ENCODE assay signal across 8 cellular contexts in the genomic region with DNA sequence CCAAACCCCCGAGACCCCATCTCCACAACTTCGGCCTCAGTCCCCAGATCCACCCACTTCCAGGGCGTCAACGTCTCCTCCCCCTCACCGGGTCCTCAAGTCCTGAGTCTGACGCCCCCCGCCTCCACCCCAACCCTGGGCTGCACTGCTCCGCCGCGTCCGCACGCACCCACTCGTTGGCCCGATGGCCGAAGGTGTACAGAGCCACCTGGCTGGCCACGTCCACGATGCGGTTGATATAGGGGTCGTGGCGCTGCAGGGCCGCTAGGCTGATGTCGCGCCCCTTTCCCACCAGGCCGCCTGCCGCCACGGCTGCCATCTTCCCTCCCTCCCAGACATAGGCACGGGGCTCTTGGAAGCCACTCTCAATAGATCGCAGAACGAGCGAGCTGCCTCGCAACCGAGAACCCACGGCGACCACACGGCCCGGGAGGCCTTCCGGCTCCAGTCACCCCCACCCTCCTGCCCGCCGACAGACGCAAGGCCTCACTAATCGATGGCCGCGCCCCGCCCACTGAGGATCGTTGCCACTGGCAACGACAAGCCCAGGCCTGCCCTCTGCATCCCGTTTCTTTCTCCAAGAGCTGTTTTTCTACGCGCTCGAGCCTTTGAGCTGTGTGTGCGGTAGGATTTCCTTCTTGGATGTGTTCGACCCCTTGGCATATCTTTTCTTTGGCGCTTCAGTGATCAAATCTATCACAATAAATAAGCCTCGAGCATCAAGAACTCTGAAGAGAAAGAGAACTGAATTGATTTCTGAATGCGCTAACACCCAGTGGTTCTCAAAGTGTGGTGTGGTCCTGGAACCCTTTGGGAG. TPM values are rescaled to one million over a fixed set of nuclear protein-coding genes. Genes with fewer than 3 reads are reported as not detected.
DNase-seq lines count a peak whose midpoint lies in the region; ATAC-seq and TF ChIP-seq lines count a peak whose summit lies in the region.

Gene DCP1B, minus strand, starts transcription at position 345 of the 817 bp plus-strand sequence. Its CDS starts 26 bp downstream, at position 319.

- ATAC-seq in GM19395 (IDR thresholded peaks at IDR 0.05; ENCODE audit: unreplicated experiment) (peak; percentile 98), HG03571 (IDR thresholded peaks at IDR 0.05; ENCODE audit: unreplicated experiment) (peak; percentile 91)

- peak; percentile 5 to 37 for TF ChIP-seq RAD21 in liver (IDR thresholded peaks at IDR 0.05)

- no peaks in the 10 kb centered on the region for H3K36me3 ChIP-seq in liver (ENCODE audit: control insufficient read depth in 4 of 4, insufficient read depth in 3 of 4, low read depth in 1 of 4, low read length in 3 of 4)

- H3K27ac Mint-ChIP-seq in activated CD4-positive, alpha-beta memory T cell treated with anti-CD3 and anti-CD28 coated beads for 36 hours = peak within 1 kb of the TSS; percentile 97

- no peaks in the 10 kb centered on the region for H3K9me3 Mint-ChIP-seq in activated CD4-positive, alpha-beta memory T cell treated with anti-CD3 and anti-CD28 coated beads for 36 hours

- H3K36me3 Mint-ChIP-seq in activated CD4-positive, alpha-beta memory T cell treated with anti-CD3 and anti-CD28 coated beads for 36 hours = peaks cover 9% of the 10 kb centered on the region

- H3K4me1 ChIP-seq in liver (ENCODE audit: control insufficient read depth in 4 of 4, insufficient read depth in 4 of 4, low read length in 3 of 4) = peaks cover 5 to 28% (median 19%) of the 10 kb centered on the region in 4 donors

- TF ChIP-seq CTCF in dorsolateral prefrontal cortex (IDR thresholded peaks at IDR 0.05 in 54 of 56, conservative IDR thresholded peaks at IDR 0.05 in 2 of 56; ENCODE audit: low read depth in 1 of 56, partially characterized antibody in 56 of 56) = peak in 49 of 56 donors; percentile 12 to 60 (median 35)
- TF ChIP-seq CTCF in liver (IDR thresholded peaks at IDR 0.05; ENCODE audit: low read depth, low read length, missing input control) = no peak

- POLR2A ChIA-PET in activated CD4-positive, alpha-beta memory T cell treated with anti-CD3 and anti-CD28 coated beads for 36 hours (lab: Charles Lee) = interaction anchor here (1.0 to 1.3 kb wide), 3 partner anchors 9 to 313 kb away, joined by 3 to 5 read pairs (median 3); no protein-coding TSS in a partner anchor

- peaks cover 31% of the 10 kb centered on the region for H3K4me1 Mint-ChIP-seq in activated CD4-positive, alpha-beta memory T cell treated with anti-CD3 and anti-CD28 coated beads for 36 hours (ENCODE audit: low read depth)

- no peaks in the 10 kb centered on the region for H3K27me3 ChIP-seq in dorsolateral prefrontal cortex
- no peaks in the 10 kb centered on the region for H3K27me3 ChIP-seq in liver (ENCODE audit: control insufficient read depth in 4 of 4, insufficient read depth in 4 of 4, low read length in 3 of 4)

- CTCF ChIA-PET in activated CD4-positive, alpha-beta memory T cell treated with anti-CD3 and anti-CD28 coated beads for 36 hours (lab: Charles Lee) = interaction anchor here (0.7 to 1.6 kb wide), 2 partner anchors 64 to 331 kb away, joined by 3 to 10 read pairs; no protein-coding TSS in a partner anchor

- H3K9ac ChIP-seq in liver (ENCODE audit: low read depth in 1 of 2, low read length in 2 of 2) = peak within 1 kb of the TSS; percentile 82 to 89

- H3K27me3 Mint-ChIP-seq in activated CD4-positive, alpha-beta memory T cell treated with anti-CD3 and anti-CD28 coated beads for 36 hours = no peaks in the 10 kb centered on the region

- WGBS in liver = 3% methylated on average over 55 of the region's 55 CpGs

- no peaks in the 10 kb centered on the region for H3K9me3 ChIP-seq in liver (ENCODE audit: control insufficient read depth in 4 of 4, low read length in 3 of 4)

- H3K4me3 Mint-ChIP-seq in activated CD4-positive, alpha-beta memory T cell treated with anti-CD3 and anti-CD28 coated beads for 36 hours = peak within 1 kb of the TSS; percentile 100

- peak; percentile 96 for DNase-seq in CD1c-positive myeloid dendritic cell (ENCODE audit: extremely low spot score)
- DNase-seq in NCI-H82 (lab: John Stamatoyannopoulos, UW) = peak; percentile 99
- DNase-seq in activated CD4-positive, alpha-beta memory T cell treated with anti-CD3 and anti-CD28 coated beads for 36 hours = peak; percentile 98
- peak; percentile 94 to 98 (median 98) for DNase-seq in dorsolateral prefrontal cortex
- peak; percentile 95 for DNase-seq in stimulated activated CD4-positive, alpha-beta T cell treated with anti-CD3 and anti-CD28 coated beads, Interleukin-4, amount 100 ng/mL, for 24 hours

- intact Hi-C loops in activated CD4-positive, alpha-beta memory T cell treated with anti-CD3 and anti-CD28 coated beads for 36 hours (cut with micrococcal nuclease) = loop anchor here (1.0 kb wide), 2 partner anchors 10 to 31 kb away; no protein-coding TSS in a partner anchor
- intact Hi-C loops in dorsolateral prefrontal cortex (cut with DNase I) = loop anchor here (1.0 to 2.0 kb wide), 2 partner anchors 30 to 31 kb away; no protein-coding TSS in a partner anchor

- peak within 1 kb of the TSS; percentile 62 to 100 (median 89) for H3K4me3 ChIP-seq in dorsolateral prefrontal cortex
- H3K4me3 ChIP-seq in liver (ENCODE audit: low read depth in 1 of 3, low read length in 3 of 3) = peak within 1 kb of the TSS; percentile 74 to 92 (median 83)

- H3K27ac ChIP-seq in dorsolateral prefrontal cortex = peak within 1 kb of the TSS in 58 of 59 donors; percentile 57 to 97 (median 91)
- peak within 1 kb of the TSS; percentile 94 to 96 for H3K27ac ChIP-seq in liver (ENCODE audit: low read depth in 1 of 2, low read length in 2 of 2)

TF ChIP-seq in liver, 16 proteins besides CTCF, POLR2A, EP300 and RAD21:
- TF ChIP-seq RXRA (IDR thresholded peaks at IDR 0.05) = peak; percentile 37 to 44
- peak; percentile 46 for TF ChIP-seq FOXA2 (IDR thresholded peaks at IDR 0.05)
- TF ChIP-seq GABPA (IDR thresholded peaks at IDR 0.05 in 1 of 2, conservative IDR thresholded peaks at IDR 0.05 in 1 of 2) = peak in 1 of 2 donors; percentile 77
- peak; percentile 98 for TF ChIP-seq YY1 (IDR thresholded peaks at IDR 0.05)
- peak; percentile 69 for TF ChIP-seq FOXA1 (IDR thresholded peaks at IDR 0.05)
- TF ChIP-seq HNF4G (IDR thresholded peaks at IDR 0.05) = no peak
- TF ChIP-seq SP1 (IDR thresholded peaks at IDR 0.05) = peak; percentile 75
- TF ChIP-seq ZBTB33 (IDR thresholded peaks at IDR 0.05) = peak; percentile 60
- TF ChIP-seq, protein P1, sequence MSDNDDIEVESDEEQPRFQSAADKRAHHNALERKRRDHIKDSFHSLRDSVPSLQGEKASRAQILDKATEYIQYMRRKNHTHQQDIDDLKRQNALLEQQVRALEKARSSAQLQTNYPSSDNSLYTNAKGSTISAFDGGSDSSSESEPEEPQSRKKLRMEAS (IDR thresholded peaks at IDR 0.05) = no peak
- no peak for TF ChIP-seq JUND (IDR thresholded peaks at IDR 0.05)
- TF ChIP-seq NR2F2 (IDR thresholded peaks at IDR 0.05) = peak; percentile 11
- TF ChIP-seq ATF3 (IDR thresholded peaks at IDR 0.05) = no peak
- no peak for TF ChIP-seq TAF1 (conservative IDR thresholded peaks at IDR 0.05)
- TF ChIP-seq, protein P2, sequence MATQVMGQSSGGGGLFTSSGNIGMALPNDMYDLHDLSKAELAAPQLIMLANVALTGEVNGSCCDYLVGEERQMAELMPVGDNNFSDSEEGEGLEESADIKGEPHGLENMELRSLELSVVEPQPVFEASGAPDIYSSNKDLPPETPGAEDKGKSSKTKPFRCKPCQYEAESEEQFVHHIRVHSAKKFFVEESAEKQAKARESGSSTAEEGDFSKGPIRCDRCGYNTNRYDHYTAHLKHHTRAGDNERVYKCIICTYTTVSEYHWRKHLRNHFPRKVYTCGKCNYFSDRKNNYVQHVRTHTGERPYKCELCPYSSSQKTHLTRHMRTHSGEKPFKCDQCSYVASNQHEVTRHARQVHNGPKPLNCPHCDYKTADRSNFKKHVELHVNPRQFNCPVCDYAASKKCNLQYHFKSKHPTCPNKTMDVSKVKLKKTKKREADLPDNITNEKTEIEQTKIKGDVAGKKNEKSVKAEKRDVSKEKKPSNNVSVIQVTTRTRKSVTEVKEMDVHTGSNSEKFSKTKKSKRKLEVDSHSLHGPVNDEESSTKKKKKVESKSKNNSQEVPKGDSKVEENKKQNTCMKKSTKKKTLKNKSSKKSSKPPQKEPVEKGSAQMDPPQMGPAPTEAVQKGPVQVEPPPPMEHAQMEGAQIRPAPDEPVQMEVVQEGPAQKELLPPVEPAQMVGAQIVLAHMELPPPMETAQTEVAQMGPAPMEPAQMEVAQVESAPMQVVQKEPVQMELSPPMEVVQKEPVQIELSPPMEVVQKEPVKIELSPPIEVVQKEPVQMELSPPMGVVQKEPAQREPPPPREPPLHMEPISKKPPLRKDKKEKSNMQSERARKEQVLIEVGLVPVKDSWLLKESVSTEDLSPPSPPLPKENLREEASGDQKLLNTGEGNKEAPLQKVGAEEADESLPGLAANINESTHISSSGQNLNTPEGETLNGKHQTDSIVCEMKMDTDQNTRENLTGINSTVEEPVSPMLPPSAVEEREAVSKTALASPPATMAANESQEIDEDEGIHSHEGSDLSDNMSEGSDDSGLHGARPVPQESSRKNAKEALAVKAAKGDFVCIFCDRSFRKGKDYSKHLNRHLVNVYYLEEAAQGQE (IDR thresholded peaks at IDR 0.05) = peak; percentile 59
- peak in 1 of 2 donors; percentile 28 for TF ChIP-seq HNF4A (conservative IDR thresholded peaks at IDR 0.05)
- TF ChIP-seq EGR1 (IDR thresholded peaks at IDR 0.05; ENCODE audit: low read depth in 2 of 2) = peak in 1 of 2 donors; percentile 65

RNA-seq across cellular contexts. Expression of gene DCP1B, which starts in this region (rescaled TPM):
- 10 to 100 TPM; 13.1 to 13.4 TPM for total RNA-seq in activated CD4-positive, alpha-beta memory T cell treated with anti-CD3 and anti-CD28 coated beads for 36 hours
- total RNA-seq in dorsolateral prefrontal cortex = 10 to 100 TPM; 11.4 to 20.4 (median 14.9) TPM
- 1 to 10 TPM; 3.5 to 5.1 TPM for total RNA-seq in liver
- polyA plus RNA-seq in liver = 1 to 10 TPM; 4.0 to 5.5 TPM

Comparison
In these comparisons a context has a peak if more than half of its experiments do, and no peak if none do; other contexts are left out.
1. Peak in every context shown above with its lines: DNase-seq, ATAC-seq, H3K4me3 ChIP-seq and H3K27ac ChIP-seq.